11 cellular contexts compared by ENCODE assay signal in genomic region chr11:28106351-28107043, GRCh38. TPM values are rescaled to one million over a fixed set of nuclear protein-coding genes. Genes with fewer than 3 reads are reported as not detected.
DNase-seq lines count a peak whose midpoint lies in the region; ATAC-seq, FAIRE-seq and TF ChIP-seq lines count a peak whose summit lies in the region.
"Had no signal": no experiment of that assay in that cellular context is flagged by ENCODE, and none has a peak within 500 bp of the region (broad histone marks: within the 10 kb centered on the region; RNA-seq: fewer than 3 reads in every experiment).

No MANE protein-coding gene starts in this region.

- dilution Hi-C loops in keratinocyte (cut with MboI; ENCODE audit: extremely low pct_ligation_motif_present, low sequenced_read_pairs) = no loop called here

- H3K9ac ChIP-seq in keratinocyte (ENCODE audit: control insufficient read depth, extremely low read depth, insufficient read depth, low read length) = peak overlapping the region; percentile 91

- no peak for ATAC-seq in activated CD8-positive, alpha-beta T cell treated with anti-CD3 and anti-CD28 coated beads for 36 hours
- ATAC-seq in HG03342 (IDR thresholded peaks at IDR 0.05; ENCODE audit: unreplicated experiment) (no peak), HG03108 (IDR thresholded peaks at IDR 0.05; ENCODE audit: unreplicated experiment) (no peak)
- ATAC-seq: Right ventricle myocardium inferior had no signal

- H3K36me3 Mint-ChIP-seq in HFFc6 (ENCODE audit: low read depth) = peaks cover 29% of the 10 kb centered on the region
- H3K36me3 Mint-ChIP-seq in activated CD8-positive, alpha-beta T cell treated with anti-CD3 and anti-CD28 coated beads for 36 hours (ENCODE audit: low read depth) = peaks cover 6% of the 10 kb centered on the region

- peak overlapping the region; percentile 96 for H3K4me2 ChIP-seq in keratinocyte (ENCODE audit: control insufficient read depth, extremely low read depth, insufficient read depth, low read depth, low read length)

- H4K20me1 ChIP-seq in keratinocyte (ENCODE audit: control insufficient read depth, extremely low read depth, insufficient read depth, low read length) = no peaks in the 10 kb centered on the region

- no peaks in the 10 kb centered on the region for H3K9me1 ChIP-seq in keratinocyte (ENCODE audit: control insufficient read depth, extremely low read depth, insufficient read depth, low read length)

- intact Hi-C loops in activated CD8-positive, alpha-beta T cell treated with anti-CD3 and anti-CD28 coated beads for 36 hours (cut with micrococcal nuclease) = loop anchor here (5.0 kb wide), 1 partner anchor 599 kb away; the partner anchor contains the start of gene LIN7C

- no peaks in the 10 kb centered on the region for H3K27me3 ChIP-seq in keratinocyte (ENCODE audit: control insufficient read depth, extremely low read depth, insufficient read depth, low read length)

- peak overlapping the region; percentile 99 for H3K27ac Mint-ChIP-seq in HFFc6
- H3K27ac Mint-ChIP-seq in activated CD8-positive, alpha-beta T cell treated with anti-CD3 and anti-CD28 coated beads for 36 hours = peak overlapping the region; percentile 1

- CTCF ChIA-PET in activated CD8-positive, alpha-beta T cell treated with anti-CD3 and anti-CD28 coated beads for 36 hours (lab: Charles Lee) = no interaction called here

- H3K4me3 ChIP-seq in AG09309 (ENCODE audit: control insufficient read depth, low read depth, low read length) (peak overlapping the region; percentile 61), keratinocyte (ENCODE audit: control insufficient read depth in 2 of 3, extremely low read depth in 1 of 3, insufficient read depth in 2 of 3, low read depth in 1 of 3, low read length in 3 of 3) (peak overlapping the region in 2 of 3 experiments; percentile 64 to 91)

- TF ChIP-seq CTCF in AG09309 (IDR thresholded peaks at IDR 0.05; ENCODE audit: control insufficient read depth, insufficient read depth, low read depth, low read length, missing control alignments) (no peak), HFFc6 (IDR thresholded peaks at IDR 0.05) (no peak), keratinocyte (optimal IDR thresholded peaks at IDR 0.05 in 1 of 3, IDR thresholded peaks at IDR 0.05 in 1 of 3, conservative IDR thresholded peaks at IDR 0.05 in 1 of 3; ENCODE audit: extremely low read depth in 1 of 3, insufficient read depth in 2 of 3, low read length in 3 of 3) (no peak)
- no peak for TF ChIP-seq CTCF in activated CD8-positive, alpha-beta T cell treated with anti-CD3 and anti-CD28 coated beads for 36 hours (IDR thresholded peaks at IDR 0.05)

- peaks cover 81% of the 10 kb centered on the region for H3K4me1 Mint-ChIP-seq in HFFc6 (ENCODE audit: low read depth)
- peaks cover 25% of the 10 kb centered on the region for H3K4me1 Mint-ChIP-seq in activated CD8-positive, alpha-beta T cell treated with anti-CD3 and anti-CD28 coated beads for 36 hours (ENCODE audit: low read depth)

- no peaks in the 10 kb centered on the region for H3K9me3 ChIP-seq in keratinocyte (ENCODE audit: control insufficient read depth, low read depth, low read length)

- peak overlapping the region; percentile 91 for H3K27ac ChIP-seq in keratinocyte (ENCODE audit: control insufficient read depth, insufficient read depth, low read length)

- peak overlapping the region; percentile 98 for H3K4me3 Mint-ChIP-seq in HFFc6
- peak overlapping the region; percentile 98 for H3K4me3 Mint-ChIP-seq in activated CD8-positive, alpha-beta T cell treated with anti-CD3 and anti-CD28 coated beads for 36 hours

- no peak overlapping the region for H2AFZ ChIP-seq in keratinocyte (ENCODE audit: control insufficient read depth, low read length)

- peaks cover 24% of the 10 kb centered on the region for H3K4me1 ChIP-seq in keratinocyte (ENCODE audit: control insufficient read depth, extremely low read depth, insufficient read depth, low read length)

- no peaks in the 10 kb centered on the region for H3K36me3 ChIP-seq in keratinocyte (ENCODE audit: control insufficient read depth in 2 of 2, extremely low read depth in 1 of 2, insufficient read depth in 2 of 2, low read length in 2 of 2)

- peaks cover 64% of the 10 kb centered on the region for H3K79me2 ChIP-seq in keratinocyte (ENCODE audit: control insufficient read depth, insufficient read depth, low read length)

- no peak for FAIRE-seq in keratinocyte (lab: Jason Lieb, UNC)
- FAIRE-seq: HTR-8/SVneo had no signal

- no peaks in the 10 kb centered on the region for H3K9me3 Mint-ChIP-seq in HFFc6
- no peaks in the 10 kb centered on the region for H3K9me3 Mint-ChIP-seq in activated CD8-positive, alpha-beta T cell treated with anti-CD3 and anti-CD28 coated beads for 36 hours

- peaks cover 10% of the 10 kb centered on the region for H3K27me3 Mint-ChIP-seq in HFFc6 (ENCODE audit: insufficient read depth)
- no peaks in the 10 kb centered on the region for H3K27me3 Mint-ChIP-seq in activated CD8-positive, alpha-beta T cell treated with anti-CD3 and anti-CD28 coated beads for 36 hours

- POLR2A ChIA-PET in activated CD8-positive, alpha-beta T cell treated with anti-CD3 and anti-CD28 coated beads for 36 hours (lab: Charles Lee) = interaction anchor here (1.1 kb wide), 1 partner anchor 156 kb away, joined by 3 read pairs; no protein-coding TSS in a partner anchor

- DNase-seq in AG09309 (ENCODE audit: low read depth) (no peak), HFFc6 (no peak), keratinocyte (ENCODE audit: low read depth, low spot score) (no peak), NCI-H774 (lab: John Stamatoyannopoulos, UW) (no peak)
- no peak for DNase-seq in activated CD8-positive, alpha-beta T cell treated with anti-CD3 and anti-CD28 coated beads for 36 hours
- no peak for DNase-seq in activated CD4-positive, CD25-positive, alpha-beta regulatory T cell treated with anti-CD3 and anti-CD28 coated beads, Interleukin-2, amount 50 U/mL, for 72 hours
- DNase-seq: islet precursor cell had no signal

RNA-seq across cellular contexts. Expression of gene KIF18A, which starts 1.5 kb away (rescaled TPM):
- 10 to 100 TPM; 13.1 to 25.4 (median 22.4) TPM for total RNA-seq in HFFc6 (2021; fragmentation: NEBNext Ultra II Directional; extraction: Animal tissue kit (Norgen Biotek cat#: 25700))
- 10 to 100 TPM; 22.3 to 23.2 TPM for total RNA-seq in activated CD8-positive, alpha-beta T cell treated with anti-CD3 and anti-CD28 coated beads for 36 hours
- 1.1 to 6.1 TPM (median 3.8 TPM) in 3 replicates for polyA plus RNA-seq in keratinocyte
- polyA plus RNA-seq in keratinocyte (2011; ENCODE audit: low read depth) = 0.10 TPM
- polyA plus RNA-seq in keratinocyte (2011; cell fraction: cytosol; rRNA removed) = 1.0 and 2.2 TPM in 2 replicates
- 2.0 and 2.4 TPM in 2 replicates for polyA plus RNA-seq in keratinocyte (2011; cell fraction: nucleus; rRNA removed)
- 0.16 and 3.0 TPM in 2 replicates for polyA plus RNA-seq in keratinocyte (2012; ENCODE audit: low replicate concordance)
- 1.1 to 8.9 TPM (median 1.9 TPM) in 3 replicates for polyA minus RNA-seq in keratinocyte
- polyA minus RNA-seq in keratinocyte (2011; cell fraction: cytosol; rRNA and poly(A)+ RNA removed) = 0.96 TPM
- 2.1 and 3.3 TPM in 2 replicates for polyA minus RNA-seq in keratinocyte (2011; cell fraction: nucleus; rRNA and poly(A)+ RNA removed)

RNA-seq across cellular contexts. Expression of gene METTL15, which starts 1.7 kb away (rescaled TPM):
- total RNA-seq in HFFc6 (2021; fragmentation: NEBNext Ultra II Directional; extraction: Animal tissue kit (Norgen Biotek cat#: 25700)) = 10 to 100 TPM; 11.0 to 14.1 (median 12.4) TPM
- total RNA-seq in activated CD8-positive, alpha-beta T cell treated with anti-CD3 and anti-CD28 coated beads for 36 hours = 10 to 100 TPM; 19.4 to 20.4 TPM
- polyA plus RNA-seq in keratinocyte = 6.4 to 10.0 TPM (median 8.3 TPM) in 3 replicates
- polyA plus RNA-seq in keratinocyte (2011; ENCODE audit: low read depth) = 3.0 TPM
- 5.0 and 9.4 TPM in 2 replicates for polyA plus RNA-seq in keratinocyte (2011; cell fraction: cytosol; rRNA removed)
- polyA plus RNA-seq in keratinocyte (2011; cell fraction: nucleus; rRNA removed) = 11.2 and 11.4 TPM in 2 replicates
- 4.9 and 5.8 TPM in 2 replicates for polyA plus RNA-seq in keratinocyte (2012; ENCODE audit: low replicate concordance)
- 5.5 to 20.4 TPM (median 19.6 TPM) in 3 replicates for polyA minus RNA-seq in keratinocyte
- 9.0 TPM for polyA minus RNA-seq in keratinocyte (2011; cell fraction: cytosol; rRNA and poly(A)+ RNA removed)
- polyA minus RNA-seq in keratinocyte (2011; cell fraction: nucleus; rRNA and poly(A)+ RNA removed) = 16.1 and 25.8 TPM in 2 replicates
